In the genomic region with DNA sequence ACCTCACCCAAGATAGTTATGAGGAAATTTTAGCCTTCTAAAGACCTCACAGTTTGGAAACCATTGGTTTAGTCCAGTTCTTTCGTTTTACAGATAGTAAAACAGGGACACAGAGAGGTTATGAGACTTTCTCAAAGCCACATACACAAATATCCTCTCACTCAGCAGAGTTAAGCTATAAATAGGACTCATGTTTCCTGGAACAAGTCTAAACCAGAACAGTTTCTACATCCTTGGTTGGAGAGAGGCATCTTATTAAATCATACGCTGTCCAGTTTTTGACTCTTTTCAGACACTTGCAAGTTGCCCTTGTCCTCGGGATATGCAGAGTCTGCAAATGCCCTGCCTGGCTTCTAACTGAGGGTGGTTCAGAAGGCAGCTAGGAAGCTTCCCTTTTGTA, we compare ENCODE assay signal across 25 cellular contexts.
"Had no signal": no experiment of that assay in that cellular context is flagged by ENCODE, and none has a peak within 500 bp of the region (broad histone marks: within the 10 kb centered on the region; RNA-seq: fewer than 3 reads in every experiment).

No MANE protein-coding gene starts in this region.

- H3K4me3 ChIP-seq: ascending aorta, esophagus squamous epithelium, left lung, lung, mucosa of descending colon, right lobe of liver, skin epidermis, suprapubic skin had no signal

- H3K9me3 ChIP-seq: ascending aorta, esophagus squamous epithelium, mucosa of descending colon, right lobe of liver, suprapubic skin had no signal

- H3K4me1 ChIP-seq: ascending aorta, left lung, right lobe of liver, suprapubic skin had no signal

- H3K27ac ChIP-seq: esophagus squamous epithelium, left lung, right lobe of liver, skin epidermis, suprapubic skin had no signal

- ATAC-seq: left lung; mucosa of descending colon; natural killer cell treated with Interleukin-12 subunit alpha and Interleukin-12 subunit beta and Interleukin-15 and Interleukin-18, amount 100 ng/mL, for 72 hours; right lobe of liver; stimulated activated memory B cell treated with anti-CD40 and anti-IgM and Interleukin-4, amounts not matched to agents 10 μg/mL and 1 μg/mL and 100 μg/mL, for 72 hours; stimulated activated naive CD8-positive, alpha-beta T cell treated with anti-CD3 and anti-CD28 coated beads, Interleukin-15, amount 100 ng/mL, for 72 hours; T-cell had no signal

- H3K27me3 ChIP-seq: ascending aorta, esophagus squamous epithelium, left lung, right lobe of liver, suprapubic skin had no signal

- H3K36me3 ChIP-seq: ascending aorta, esophagus squamous epithelium, left lung, right lobe of liver, suprapubic skin had no signal

- DNase-seq: activated CD4-positive, alpha-beta memory T cell treated with anti-CD3 and anti-CD28 coated beads, Interleukin-2, amount 10 ng/mL, durations not matched to agents 7 days and 5 days; activated CD4-positive, alpha-beta T cell treated with anti-CD3 and anti-CD28 coated beads, Interleukin-2, amount 10 ng/mL, durations not matched to agents 7 days and 5 days; activated CD4-positive, CD25-positive, alpha-beta regulatory T cell treated with anti-CD3 and anti-CD28 coated beads, Interleukin-2, amount 50 U/mL, for 72 hours; activated CD8-positive, alpha-beta memory T cell treated with anti-CD3 and anti-CD28 coated beads, Interleukin-2, amount 50 U/mL, for 48 hours; activated gamma-delta T cell; activated naive CD4-positive, alpha-beta T cell treated with anti-CD3 and anti-CD28 coated beads, Interleukin-2, amount 10 ng/mL, durations not matched to agents 7 days and 5 days; activated naive CD8-positive, alpha-beta T cell treated with anti-CD3 and anti-CD28 coated beads, Interleukin-2, amount 10 ng/mL, durations not matched to agents 7 days and 5 days; activated T-cell treated with anti-CD3 and anti-CD28 coated beads, Interleukin-2, amount 50 U/mL, for 24 hours; central memory CD4-positive, alpha-beta T cell; endodermal cell; esophagus squamous epithelium; left lung; mucosa of descending colon; right lobe of liver; stimulated activated CD4-positive, alpha-beta T cell treated with anti-CD3 and anti-CD28 coated beads, Interleukin-4, amount 100 ng/mL, for 4 hours; stimulated activated CD8-positive, alpha-beta memory T cell treated with anti-CD3 and anti-CD28 coated beads, Interleukin-4, amount 100 ng/mL, for 48 hours; stimulated activated naive CD8-positive, alpha-beta T cell treated with anti-CD3 and anti-CD28 coated beads, Interleukin-15, amount 100 ng/mL, for 72 hours; T-cell; trophoblast cell had no signal
